Comparison of ENCODE assay signal across 14 cellular contexts in the genomic region with DNA sequence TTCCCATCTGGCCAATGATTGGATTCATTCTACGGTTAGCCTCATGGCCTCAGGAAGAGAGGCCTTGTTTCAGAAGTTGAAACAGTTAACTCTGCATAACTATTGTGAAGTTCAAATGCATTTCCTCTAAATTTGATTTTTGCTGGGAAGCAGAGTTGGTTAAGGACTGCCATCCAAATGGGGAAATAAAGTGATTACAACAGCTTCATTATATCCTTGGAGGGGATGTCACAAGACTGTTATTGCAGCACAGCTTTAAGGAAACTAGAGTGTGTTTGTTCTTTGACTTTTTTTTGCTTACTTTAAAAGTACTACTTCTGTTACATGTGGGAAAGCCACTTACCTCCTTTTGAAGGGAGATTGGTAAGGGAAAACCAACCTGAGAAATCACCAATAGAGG.
DNase-seq lines count a peak whose midpoint lies in the region; ATAC-seq, FAIRE-seq and TF ChIP-seq lines count a peak whose summit lies in the region.
"Had no signal": no experiment of that assay in that cellular context is flagged by ENCODE, and none has a peak within 500 bp of the region (broad histone marks: within the 10 kb centered on the region; RNA-seq: fewer than 3 reads in every experiment).

No MANE protein-coding gene starts in this region.

- H3F3A ChIP-seq in GM23338 (replicated peaks; ENCODE audit: low read depth) (no peaks in the 10 kb centered on the region), MM.1S (ENCODE audit: insufficient read depth, low read length) (no peaks in the 10 kb centered on the region)

- no peaks in the 10 kb centered on the region for H3K9me3 Mint-ChIP-seq in GM23338
- H3K9me3 Mint-ChIP-seq in stimulated activated memory B cell treated with anti-CD40 and anti-IgM and Interleukin-4, amounts not matched to agents 10 μg/mL and 1 μg/mL and 100 μg/mL, for 72 hours = no peaks in the 10 kb centered on the region
- H3K9me3 Mint-ChIP-seq in activated T-helper 2 cell treated with anti-CD3 and anti-CD28 coated beads, Interferon-gamma antibody, Interleukin-2, Interleukin-4, amounts not matched to agents 10 μg/mL and 5 μg/mL and 100 μg/mL, durations not matched to agents 14 hours and 24 hours and 36 hours = no peaks in the 10 kb centered on the region
- H3K9me3 Mint-ChIP-seq: neural progenitor cell had no signal

- no peak overlapping the region for H3K4me2 ChIP-seq in GM23338
- H3K4me2 ChIP-seq in MM.1S (ENCODE audit: low read depth, low read length) = no peak overlapping the region
- H3K4me2 ChIP-seq: neural progenitor cell had no signal

- H3K9me3 ChIP-seq in right atrium auricular region (no peaks in the 10 kb centered on the region), MM.1S (replicated peaks; ENCODE audit: insufficient read depth, low read length) (no peaks in the 10 kb centered on the region)
- H3K9me3 ChIP-seq: HAP-1 had no signal

- H3K27me3 Mint-ChIP-seq in GM23338 (ENCODE audit: insufficient read depth, low read depth, poor library complexity) = peaks cover 2% of the 10 kb centered on the region
- no peaks in the 10 kb centered on the region for H3K27me3 Mint-ChIP-seq in stimulated activated memory B cell treated with anti-CD40 and anti-IgM and Interleukin-4, amounts not matched to agents 10 μg/mL and 1 μg/mL and 100 μg/mL, for 72 hours
- H3K27me3 Mint-ChIP-seq in activated T-helper 2 cell treated with anti-CD3 and anti-CD28 coated beads, Interferon-gamma antibody, Interleukin-2, Interleukin-4, amounts not matched to agents 10 μg/mL and 5 μg/mL and 100 μg/mL, durations not matched to agents 14 hours and 24 hours and 36 hours (ENCODE audit: low read depth) = no peaks in the 10 kb centered on the region

- H3K4me3 Mint-ChIP-seq in GM23338 = no peak overlapping the region
- H3K4me3 Mint-ChIP-seq in stimulated activated memory B cell treated with anti-CD40 and anti-IgM and Interleukin-4, amounts not matched to agents 10 μg/mL and 1 μg/mL and 100 μg/mL, for 72 hours = no peak overlapping the region
- no peak overlapping the region for H3K4me3 Mint-ChIP-seq in activated T-helper 2 cell treated with anti-CD3 and anti-CD28 coated beads, Interferon-gamma antibody, Interleukin-2, Interleukin-4, amounts not matched to agents 10 μg/mL and 5 μg/mL and 100 μg/mL, durations not matched to agents 14 hours and 24 hours and 36 hours (ENCODE audit: low read depth)
- H3K4me3 Mint-ChIP-seq: neural progenitor cell had no signal

- intact Hi-C loops in activated T-helper 2 cell treated with anti-CD3 and anti-CD28 coated beads, Interferon-gamma antibody, Interleukin-2, Interleukin-4, amounts not matched to agents 10 μg/mL and 5 μg/mL and 100 μg/mL, durations not matched to agents 14 hours and 24 hours and 36 hours (cut with micrococcal nuclease) = no loop called here

- H3K79me2 ChIP-seq in GM23338 (replicated peaks; ENCODE audit: insufficient read depth) = peaks cover 3% of the 10 kb centered on the region; the same call in 1 of the 2 replicates
- no peaks in the 10 kb centered on the region for H3K79me2 ChIP-seq in MM.1S (ENCODE audit: low read length)

- H3K9ac ChIP-seq in MM.1S (ENCODE audit: low read length) = no peak overlapping the region
- H3K9ac ChIP-seq: neural progenitor cell had no signal

- no peak for DNase-seq in GM23338 (ENCODE audit: low spot score)
- no peak for DNase-seq in right atrium auricular region (ENCODE audit: low spot score)
- DNase-seq in MM.1S = no peak
- no peak for DNase-seq in D721Med (ENCODE audit: insufficient read length, low spot score)
- DNase-seq in activated T-helper 2 cell treated with anti-CD3 and anti-CD28 coated beads, Interferon-gamma antibody, Interleukin-2, Interleukin-4, amounts not matched to agents 10 μg/mL and 5 μg/mL and 100 μg/mL, durations not matched to agents 14 hours and 24 hours and 36 hours (ENCODE audit: low spot score) = no peak
- DNase-seq: activated CD8-positive, alpha-beta memory T cell treated with anti-CD3 and anti-CD28 coated beads for 24 hours; brain microvascular endothelial cell; DMS79 treated with DMSO at 0.1 percent for 48 hours; NCI-H2107 had no signal

- FAIRE-seq in D721Med (lab: Jason Lieb, UNC) = no peak

- H3K9me2 ChIP-seq in GM23338 (ENCODE audit: insufficient read depth) (no peaks in the 10 kb centered on the region), MM.1S (replicated peaks; ENCODE audit: insufficient read depth, low read length) (no peaks in the 10 kb centered on the region)

- TF ChIP-seq CTCF in GM23338 (conservative IDR thresholded peaks at IDR 0.05; ENCODE audit: low read depth in 2 of 2) (no peak), VCaP (conservative IDR thresholded peaks at IDR 0.05) (no peak), right atrium auricular region (IDR thresholded peaks at IDR 0.05) (no peak), MM.1S (IDR thresholded peaks at IDR 0.05; ENCODE audit: low read length) (no peak), D721Med (IDR thresholded peaks at IDR 0.05; ENCODE audit: insufficient read depth, missing control alignments) (no peak)

- H3K27ac ChIP-seq in GM23338 (ENCODE audit: low read depth) (0 out of 2 replicates have a peak overlapping the region, but pooled peaks have one; percentile 18), VCaP (peak overlapping the region; percentile 99), right atrium auricular region (peak overlapping the region; percentile 65), MM.1S (ENCODE audit: low read length) (no peak overlapping the region)
- H3K27ac ChIP-seq: brain microvascular endothelial cell, neural progenitor cell had no signal

- H3K27me3 ChIP-seq in GM23338 (ENCODE audit: insufficient read depth) (no peaks in the 10 kb centered on the region), right atrium auricular region (no peaks in the 10 kb centered on the region), MM.1S (replicated peaks; ENCODE audit: insufficient read depth, low read length) (no peaks in the 10 kb centered on the region)
- H3K27me3 ChIP-seq: brain microvascular endothelial cell, neural progenitor cell had no signal

- H4K20me1 ChIP-seq in GM23338 (replicated peaks; ENCODE audit: insufficient read depth) = 0 out of 2 replicates have a peak, but pooled peaks cover 3% of the 10 kb centered on the region
- no peaks in the 10 kb centered on the region for H4K20me1 ChIP-seq in MM.1S (ENCODE audit: insufficient read depth, low read length)

- H3K4me3 ChIP-seq in GM23338 (no peak overlapping the region), right atrium auricular region (no peak overlapping the region), MM.1S (ENCODE audit: low read length) (no peak overlapping the region)
- H3K4me3 ChIP-seq: HAP-1, neural progenitor cell had no signal

- H3K36me3 Mint-ChIP-seq in GM23338 (ENCODE audit: low read depth) = no peaks in the 10 kb centered on the region
- peaks cover 34% of the 10 kb centered on the region for H3K36me3 Mint-ChIP-seq in stimulated activated memory B cell treated with anti-CD40 and anti-IgM and Interleukin-4, amounts not matched to agents 10 μg/mL and 1 μg/mL and 100 μg/mL, for 72 hours
- H3K36me3 Mint-ChIP-seq in activated T-helper 2 cell treated with anti-CD3 and anti-CD28 coated beads, Interferon-gamma antibody, Interleukin-2, Interleukin-4, amounts not matched to agents 10 μg/mL and 5 μg/mL and 100 μg/mL, durations not matched to agents 14 hours and 24 hours and 36 hours (ENCODE audit: low read depth) = peaks cover 31% of the 10 kb centered on the region

- H3K4me1 Mint-ChIP-seq in GM23338 = peaks cover 19% of the 10 kb centered on the region
- H3K4me1 Mint-ChIP-seq in stimulated activated memory B cell treated with anti-CD40 and anti-IgM and Interleukin-4, amounts not matched to agents 10 μg/mL and 1 μg/mL and 100 μg/mL, for 72 hours = peaks cover 56% of the 10 kb centered on the region
- H3K4me1 Mint-ChIP-seq in activated T-helper 2 cell treated with anti-CD3 and anti-CD28 coated beads, Interferon-gamma antibody, Interleukin-2, Interleukin-4, amounts not matched to agents 10 μg/mL and 5 μg/mL and 100 μg/mL, durations not matched to agents 14 hours and 24 hours and 36 hours (ENCODE audit: low read depth) = peaks cover 69% of the 10 kb centered on the region

- peaks cover 3% of the 10 kb centered on the region; the same call in 1 of the 2 replicates for H3K36me3 ChIP-seq in GM23338 (ENCODE audit: insufficient read depth)
- no peaks in the 10 kb centered on the region for H3K36me3 ChIP-seq in right atrium auricular region
- H3K36me3 ChIP-seq in MM.1S (replicated peaks; ENCODE audit: insufficient read depth, low read length) = no peaks in the 10 kb centered on the region
- H3K36me3 ChIP-seq: HAP-1, neural progenitor cell had no signal

- H3K4me1 ChIP-seq in GM23338 (ENCODE audit: insufficient read depth) (peaks cover 8% of the 10 kb centered on the region; the same call in 1 of the 2 replicates), right atrium auricular region (peaks cover 0 to 57% of the 10 kb centered on the region in 2 donors), MM.1S (ENCODE audit: low read length) (peaks cover 10% of the 10 kb centered on the region; the same call in 1 of the 2 replicates)
- H3K4me1 ChIP-seq: HAP-1 had no signal

- ATAC-seq in GM23338 (no peak), HG03108 (IDR thresholded peaks at IDR 0.05; ENCODE audit: unreplicated experiment) (no peak)
- no peak for ATAC-seq in stimulated activated memory B cell treated with anti-CD40 and anti-IgM and Interleukin-4, amounts not matched to agents 10 μg/mL and 1 μg/mL and 100 μg/mL, for 72 hours

- H2AFZ ChIP-seq in GM23338 (no peak overlapping the region), MM.1S (ENCODE audit: low read length) (no peak overlapping the region)
- H2AFZ ChIP-seq: neural progenitor cell had no signal

- H3K27ac Mint-ChIP-seq in GM23338 = no peak overlapping the region
- H3K27ac Mint-ChIP-seq in stimulated activated memory B cell treated with anti-CD40 and anti-IgM and Interleukin-4, amounts not matched to agents 10 μg/mL and 1 μg/mL and 100 μg/mL, for 72 hours = peak overlapping the region; percentile 47
- no peak overlapping the region for H3K27ac Mint-ChIP-seq in activated T-helper 2 cell treated with anti-CD3 and anti-CD28 coated beads, Interferon-gamma antibody, Interleukin-2, Interleukin-4, amounts not matched to agents 10 μg/mL and 5 μg/mL and 100 μg/mL, durations not matched to agents 14 hours and 24 hours and 36 hours
- H3K27ac Mint-ChIP-seq: neural progenitor cell had no signal

TF ChIP-seq in GM23338, 12 proteins besides CTCF, POLR2A, EP300 and RAD21 (continues in another document):
- TF ChIP-seq NANOG (IDR thresholded peaks at IDR 0.05; ENCODE audit: borderline replicate concordance) = no peak
- TF ChIP-seq JUNB (IDR thresholded peaks at IDR 0.05; ENCODE audit: unreplicated experiment) = no peak
- TF ChIP-seq ZNF331 (CRISPR knock-in tag; IDR thresholded peaks at IDR 0.05; ENCODE audit: low read depth) = no peak
